In the genomic region with DNA sequence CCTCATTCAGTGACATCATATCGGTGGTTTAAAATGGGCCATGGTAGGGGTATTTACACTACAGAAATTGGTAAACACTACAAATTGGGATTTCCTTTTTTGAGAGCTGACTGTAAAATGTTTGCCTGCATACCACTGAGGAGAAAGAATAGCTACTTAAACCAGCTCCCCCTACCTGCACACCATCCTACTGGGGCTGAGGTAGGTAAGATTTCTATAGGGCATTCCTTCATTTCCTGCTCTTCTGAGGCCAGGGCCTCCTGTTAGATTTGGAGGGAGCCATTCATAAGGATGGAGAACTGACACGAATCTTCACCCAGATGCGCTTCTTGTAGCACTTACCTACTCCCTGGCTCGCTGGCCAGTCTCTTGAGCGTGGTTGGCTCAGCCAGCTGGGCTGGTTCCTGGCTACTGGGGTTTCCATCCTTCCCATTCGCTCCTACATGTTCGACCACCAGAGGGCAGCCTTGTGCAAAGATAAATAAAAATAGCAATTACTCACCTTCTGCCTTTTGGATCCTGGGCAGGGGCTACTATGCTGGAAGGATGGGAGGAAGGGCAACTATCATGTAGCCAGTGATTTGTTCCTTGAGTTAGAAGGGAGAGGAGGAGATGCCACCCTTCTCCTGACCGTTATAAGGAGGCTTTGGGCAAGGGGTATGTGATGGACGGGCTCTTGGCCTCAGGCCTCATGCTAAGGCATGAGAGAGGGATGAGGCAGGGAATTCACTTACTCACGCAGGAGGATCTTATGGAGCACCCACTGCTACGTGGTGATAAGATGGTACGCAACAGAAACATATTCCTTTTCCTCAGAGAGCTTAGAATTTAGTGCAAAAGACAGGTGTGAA, we compare ENCODE assay signal across 8 cellular contexts. TPM values are rescaled to one million over a fixed set of nuclear protein-coding genes. Genes with fewer than 3 reads are reported as not detected.
DNase-seq lines count a peak whose midpoint lies in the region; ATAC-seq, FAIRE-seq and TF ChIP-seq lines count a peak whose summit lies in the region.

No MANE protein-coding gene starts in this region.

- H3K9ac ChIP-seq in SK-N-SH = no peak overlapping the region

- no peaks in the 10 kb centered on the region for H3K79me2 ChIP-seq in SK-N-SH (ENCODE audit: insufficient read depth)

- H3K27ac ChIP-seq in SK-N-SH (ENCODE audit: low read depth in 2 of 2, low read length in 1 of 2) (peak overlapping the region in 1 of 2 experiments; percentile 37; a peak in 1 of 4 replicates), pancreas (no peak overlapping the region), thyroid gland (no peak overlapping the region)

- no peak for FAIRE-seq in pancreas (lab: Jason Lieb, UNC)

- TF ChIP-seq EP300 in SK-N-SH (IDR thresholded peaks at IDR 0.05; ENCODE audit: borderline replicate concordance in 1 of 2, low read depth in 1 of 2, low read length in 1 of 2) = no peak

- H4K20me1 ChIP-seq in SK-N-SH (ENCODE audit: insufficient read depth) = no peaks in the 10 kb centered on the region

- H3K9me2 ChIP-seq in SK-N-SH = no peaks in the 10 kb centered on the region

- ATAC-seq in pancreas (peak; percentile 86 to 97 (median 92)), HG03442 (IDR thresholded peaks at IDR 0.05; ENCODE audit: unreplicated experiment) (no peak)

- TF ChIP-seq POLR2A in thyroid gland (IDR thresholded peaks at IDR 0.05) = no peak

- DNase-seq in ELF-1 (ENCODE audit: low read depth, low spot score) (peak; percentile 90), NCI-H1048 (lab: John Stamatoyannopoulos, UW) (peak; percentile 80), SK-N-SH (peak; percentile 86), globus pallidus (ENCODE audit: low spot score) (peak; percentile 69), pancreas (peak; percentile 72 to 90 (median 88)), thyroid gland (peak; percentile 84 to 88)
- DNase-seq in activated naive CD4-positive, alpha-beta T cell treated with Interleukin-2 at 50 U/mL for 16 hours = peak; percentile 74

- no peaks in the 10 kb centered on the region for H3K9me3 ChIP-seq in SK-N-SH
- no peaks in the 10 kb centered on the region for H3K9me3 ChIP-seq in pancreas
- no peaks in the 10 kb centered on the region for H3K9me3 ChIP-seq in thyroid gland

- no peaks in the 10 kb centered on the region for H3K36me3 ChIP-seq in SK-N-SH (replicated peaks in 1 of 2; ENCODE audit: control insufficient read depth in 1 of 2, insufficient read depth in 2 of 2, low read length in 1 of 2)
- H3K36me3 ChIP-seq in pancreas = no peaks in the 10 kb centered on the region
- no peaks in the 10 kb centered on the region for H3K36me3 ChIP-seq in thyroid gland

- H3F3A ChIP-seq in SK-N-SH (replicated peaks; ENCODE audit: insufficient read depth) = peaks cover 3% of the 10 kb centered on the region

- no peak overlapping the region; a peak in 1 of 4 replicates for H3K4me3 ChIP-seq in SK-N-SH (ENCODE audit: low read depth in 2 of 2, low read length in 1 of 2)
- H3K4me3 ChIP-seq in pancreas = no peak overlapping the region
- H3K4me3 ChIP-seq in thyroid gland (replicated peaks in 1 of 3) = no peak overlapping the region

- peak overlapping the region; percentile 37; the same call in 1 of the 2 replicates for H2AFZ ChIP-seq in SK-N-SH (ENCODE audit: low read depth)

- peak; percentile 87 for TF ChIP-seq CTCF in SK-N-SH (IDR thresholded peaks at IDR 0.05)
- peak; percentile 59 to 85 (median 71) for TF ChIP-seq CTCF in pancreas (IDR thresholded peaks at IDR 0.05)
- peak; percentile 38 to 86 (median 75) for TF ChIP-seq CTCF in thyroid gland (IDR thresholded peaks at IDR 0.05)

- peak; percentile 92 for TF ChIP-seq RAD21 in SK-N-SH (IDR thresholded peaks at IDR 0.05; ENCODE audit: low read length)

- WGBS in SK-N-SH (ENCODE audit: low lambda C conversion rate) = 45% methylated on average over 11 of the region's 12 CpGs
- WGBS in pancreas, 2 donors = 26% methylated on average over 12 of the region's 12 CpGs
- WGBS in thyroid gland, 2 donors = 33 to 34% methylated on average over 12 of the region's 12 CpGs

- H3K27me3 ChIP-seq in SK-N-SH (ENCODE audit: insufficient read depth) = no peaks in the 10 kb centered on the region
- no peaks in the 10 kb centered on the region for H3K27me3 ChIP-seq in pancreas
- H3K27me3 ChIP-seq in thyroid gland = no peaks in the 10 kb centered on the region

- CTCF ChIA-PET in SK-N-SH (lab: Yijun Ruan, JAX) = interaction anchor here (0.6 to 11.2 kb wide), 56 partner anchors 9 to 271 kb away, joined by 3 to 222 read pairs (median 6); partner anchors contain the start of genes ATP2B4, OPTC and PRELP

- H3K4me2 ChIP-seq in SK-N-SH = no peak overlapping the region

- H3K4me1 ChIP-seq in SK-N-SH (ENCODE audit: control insufficient read depth in 1 of 2, insufficient read depth in 2 of 2, low read depth in 1 of 2, low read length in 1 of 2) (peaks cover 25 to 30% of the 10 kb centered on the region in 2 experiments), pancreas (no peaks in the 10 kb centered on the region), thyroid gland (peaks cover 5 to 15% of the 10 kb centered on the region in 2 donors)

- intact Hi-C loops in pancreas (cut with DNase I) (loop anchor here in 2 of 3 donors (5.0 kb wide), 1 partner anchor 198 kb away; no protein-coding TSS in a partner anchor), thyroid gland (cut with DNase I) (loop anchor here (10.0 kb wide), 1 partner anchor 120 kb away; the partner anchor contains the start of gene ATP2B4)

- POLR2A ChIA-PET in SK-N-SH (lab: Yijun Ruan, JAX) = interaction anchor here (0.5 to 1.1 kb wide), 3 partner anchors 118 to 198 kb away, joined by 3 to 5 read pairs (median 3); no protein-coding TSS in a partner anchor

TF ChIP-seq in SK-N-SH, 30 proteins besides CTCF, POLR2A, EP300 and RAD21:
- TF ChIP-seq MXI1 (IDR thresholded peaks at IDR 0.05; ENCODE audit: low read depth, low read length) = 0 out of 2 replicates have a peak, but pooled peaks have one; percentile 18
- TF ChIP-seq SMC3 (IDR thresholded peaks at IDR 0.05; ENCODE audit: low read depth, low read length) = peak; percentile 97
- TF ChIP-seq FOXM1 (IDR thresholded peaks at IDR 0.05; ENCODE audit: low read depth) = no peak
- TF ChIP-seq IRF3 (IDR thresholded peaks at IDR 0.05; ENCODE audit: low read depth, low read length) = no peak
- peak; percentile 24; the same call in 1 of the 2 replicates for TF ChIP-seq NFIC (IDR thresholded peaks at IDR 0.05; ENCODE audit: borderline replicate concordance)
- TF ChIP-seq JUND (IDR thresholded peaks at IDR 0.05) = no peak
- no peak for TF ChIP-seq PBX3 (IDR thresholded peaks at IDR 0.05)
- TF ChIP-seq EZH2phosphoT487 (IDR thresholded peaks at IDR 0.05; ENCODE audit: borderline replicate concordance, low read depth) = no peak
- no peak for TF ChIP-seq TAF1 (IDR thresholded peaks at IDR 0.05; ENCODE audit: borderline replicate concordance, low read depth, low read length)
- TF ChIP-seq TEAD4 (IDR thresholded peaks at IDR 0.05; ENCODE audit: borderline replicate concordance, insufficient read depth) = no peak
- TF ChIP-seq YY1 (IDR thresholded peaks at IDR 0.05; ENCODE audit: low read depth) = no peak
- TF ChIP-seq SIN3A (IDR thresholded peaks at IDR 0.05; ENCODE audit: borderline replicate concordance, low read depth, low read length) = 0 out of 2 replicates have a peak, but pooled peaks have one; percentile 7
- peak; percentile 26 for TF ChIP-seq TCF12 (IDR thresholded peaks at IDR 0.05)
- TF ChIP-seq MEF2A (IDR thresholded peaks at IDR 0.05; ENCODE audit: borderline replicate concordance, low read depth) = no peak

RNA-seq across cellular contexts. Expression of gene OPTC, which starts 10.7 kb away (rescaled TPM):
- not detected in 2 replicates for polyA plus RNA-seq in SK-N-SH (2012; rRNA removed)
- polyA plus RNA-seq in SK-N-SH (2012; cell fraction: cytosol; rRNA removed) = not detected in 2 replicates
- not detected in 2 replicates for polyA plus RNA-seq in SK-N-SH (2012; cell fraction: nucleus; rRNA removed)
- total RNA-seq in pancreas = not detected
- polyA plus RNA-seq in pancreas = not detected
- total RNA-seq in thyroid gland = not detected

RNA-seq across cellular contexts. Expression of gene PRELP, which starts 29.0 kb away (rescaled TPM):
- polyA plus RNA-seq in SK-N-SH (2012; rRNA removed) = 0.26 and 0.48 TPM in 2 replicates
- 0.27 and 0.37 TPM in 2 replicates for polyA plus RNA-seq in SK-N-SH (2012; cell fraction: cytosol; rRNA removed)
- polyA plus RNA-seq in SK-N-SH (2012; cell fraction: nucleus; rRNA removed) = 0.31 and 0.38 TPM in 2 replicates
- total RNA-seq in pancreas = 1 to 10 TPM; 1.2 to 6.6 (median 2.4) TPM
- polyA plus RNA-seq in pancreas = 1 to 10 TPM; 3.4 to 4.1 TPM
- 10 to 100 TPM; 17.5 to 86.1 (median 35.4) TPM for total RNA-seq in thyroid gland
